ENCODE assay signal across 8 cellular contexts in the genomic region with DNA sequence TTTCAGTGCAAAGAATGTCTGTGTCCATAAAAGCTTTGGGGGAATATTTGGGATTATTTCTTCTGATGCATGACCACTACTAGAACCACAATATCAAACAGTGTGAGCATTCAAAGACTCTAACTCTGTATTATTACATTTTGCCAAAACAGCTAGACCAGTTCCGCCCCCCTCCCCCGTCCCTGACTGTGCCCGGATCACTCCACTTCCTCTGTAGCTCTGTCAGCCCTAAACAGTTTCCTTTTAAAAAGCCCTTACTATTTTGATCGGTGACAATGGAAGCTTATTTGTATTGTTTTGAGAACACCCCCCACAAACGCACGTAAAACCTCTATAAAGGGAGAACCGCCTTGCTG. TPM values are rescaled to one million over a fixed set of nuclear protein-coding genes. Genes with fewer than 3 reads are reported as not detected.
DNase-seq lines count a peak whose midpoint lies in the region; ATAC-seq and TF ChIP-seq lines count a peak whose summit lies in the region.

No MANE protein-coding gene starts in this region.

- DNase-seq in H7 = peak; percentile 72
- no peak for DNase-seq in effector memory CD8-positive, alpha-beta T cell
- peak in 2 of 10 donors; percentile 23 to 38 for DNase-seq in naive thymus-derived CD8-positive, alpha-beta T cell
- DNase-seq in DMS153 treated with DMSO at 0.1 percent for 48 hours (lab: John Stamatoyannopoulos, UW; ENCODE audit: unreplicated experiment) = no peak
- no peak for DNase-seq in DMS79 treated with DMSO at 0.1 percent for 48 hours (lab: John Stamatoyannopoulos, UW)

- peak overlapping the region; percentile 59 for H3K4me3 ChIP-seq in H7 (ENCODE audit: insufficient read depth, low read depth, low read length)

- H3K4me1 Mint-ChIP-seq in effector memory CD8-positive, alpha-beta T cell (ENCODE audit: low read depth in 2 of 2) = peaks cover 5 to 7% of the 10 kb centered on the region in 2 donors
- peaks cover 0 to 14% (median 11%) of the 10 kb centered on the region in 4 donors for H3K4me1 Mint-ChIP-seq in naive thymus-derived CD8-positive, alpha-beta T cell

- H3K4me3 Mint-ChIP-seq in effector memory CD8-positive, alpha-beta T cell = peak overlapping the region; percentile 78 to 79
- H3K4me3 Mint-ChIP-seq in naive thymus-derived CD8-positive, alpha-beta T cell = peak overlapping the region; percentile 82 to 92 (median 88)

- peaks cover 69 to 75% of the 10 kb centered on the region in 2 donors for H3K27me3 Mint-ChIP-seq in effector memory CD8-positive, alpha-beta T cell
- H3K27me3 Mint-ChIP-seq in naive thymus-derived CD8-positive, alpha-beta T cell = peaks cover 0 to 34% (median 13%) of the 10 kb centered on the region in 5 donors

- no peaks in the 10 kb centered on the region for H3K36me3 ChIP-seq in H7 (replicated peaks; ENCODE audit: control insufficient read depth, insufficient read depth, low read length)

- ATAC-seq in SK-N-SH treated with all-trans-retinoic acid at 6 μM for 48 hours (peak; percentile 51), HG02840 (IDR thresholded peaks at IDR 0.05; ENCODE audit: low FRiP score, unreplicated experiment) (no peak), HG02571 (IDR thresholded peaks at IDR 0.05; ENCODE audit: unreplicated experiment) (no peak)
- ATAC-seq in effector memory CD8-positive, alpha-beta T cell (replicated peaks) = peak; percentile 66
- peak; percentile 82 to 87 for ATAC-seq in naive thymus-derived CD8-positive, alpha-beta T cell

- H3K36me3 Mint-ChIP-seq in effector memory CD8-positive, alpha-beta T cell (ENCODE audit: insufficient read depth) = no peaks in the 10 kb centered on the region
- no peaks in the 10 kb centered on the region for H3K36me3 Mint-ChIP-seq in naive thymus-derived CD8-positive, alpha-beta T cell

- H3K27ac Mint-ChIP-seq in effector memory CD8-positive, alpha-beta T cell = no peak overlapping the region
- peak overlapping the region in 8 of 10 donors; percentile 66 to 91 (median 76) for H3K27ac Mint-ChIP-seq in naive thymus-derived CD8-positive, alpha-beta T cell

- peaks cover 11% of the 10 kb centered on the region for H3K27me3 ChIP-seq in H7 (ENCODE audit: control insufficient read depth, insufficient read depth, low read length)

- no peaks in the 10 kb centered on the region for H3K9me3 Mint-ChIP-seq in effector memory CD8-positive, alpha-beta T cell
- H3K9me3 Mint-ChIP-seq in naive thymus-derived CD8-positive, alpha-beta T cell = no peaks in the 10 kb centered on the region

- POLR2A ChIA-PET in naive thymus-derived CD8-positive, alpha-beta T cell (lab: Charles Lee) = interaction anchor here (0.8 to 2.2 kb wide), 5 partner anchors 11 to 186 kb away, joined by 3 to 15 read pairs (median 6); a partner anchor contains a TSS

TF ChIP-seq in SK-N-SH treated with all-trans-retinoic acid at 6 μM for 48 hours, 23 proteins besides CTCF, POLR2A, EP300 and RAD21:
- TF ChIP-seq ISL1 (CRISPR knock-in tag; IDR thresholded peaks at IDR 0.05) = no peak
- no peak for TF ChIP-seq ESRRG (CRISPR knock-in tag; IDR thresholded peaks at IDR 0.05)
- TF ChIP-seq CSDC2 (CRISPR knock-in tag; IDR thresholded peaks at IDR 0.05) = no peak
- TF ChIP-seq ARNTL (CRISPR knock-in tag; IDR thresholded peaks at IDR 0.05; ENCODE audit: borderline replicate concordance, low read depth) = no peak

RNA-seq across cellular contexts. Expression of a gene that starts 36.6 kb away (rescaled TPM):
- 8.4 and 11.1 TPM in 2 replicates for total RNA-seq in H7 (2014; rRNA removed; shearing (Covaris generic))
- not detected for total RNA-seq in naive thymus-derived CD8-positive, alpha-beta T cell
- polyA plus RNA-seq in naive thymus-derived CD8-positive, alpha-beta T cell = under 1 TPM; 0.23 to 0.59 (median 0.55) TPM

Comparison
In these comparisons a context has a peak if more than half of its experiments do, and no peak if none do; other contexts are left out.
1. ATAC-seq: peak in SK-N-SH treated with all-trans-retinoic acid at 6 μM for 48 hours (single experiment), effector memory CD8-positive, alpha-beta T cell (single experiment) and naive thymus-derived CD8-positive, alpha-beta T cell (2 of 2); none in HG02840 (single experiment) and HG02571 (single experiment).
2. H3K27ac Mint-ChIP-seq: peak in naive thymus-derived CD8-positive, alpha-beta T cell (8 of 10); none in effector memory CD8-positive, alpha-beta T cell (0 of 2).